ENCODE assay signal across 10 cellular contexts in the genomic region with DNA sequence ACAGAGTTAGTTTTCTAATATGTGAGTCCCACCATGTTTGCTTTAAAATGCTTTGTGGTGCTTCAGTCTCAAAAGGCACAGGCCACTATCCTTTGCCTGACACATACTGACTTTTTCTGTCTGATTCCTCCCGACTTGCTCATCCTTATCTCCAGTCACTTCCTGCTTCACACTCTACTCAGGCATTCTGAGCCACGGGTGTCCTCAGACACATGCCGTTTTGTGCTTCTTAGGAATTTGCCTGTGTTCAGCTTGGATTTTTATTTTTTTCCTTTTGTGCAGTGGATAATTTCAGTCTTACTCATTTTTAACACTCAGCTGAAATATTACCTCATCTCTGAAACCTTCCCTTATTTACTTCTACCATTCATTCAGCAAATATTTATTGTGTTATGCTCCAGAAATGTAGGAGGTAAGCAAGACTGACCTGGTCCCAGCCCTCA. TPM values are rescaled to one million over a fixed set of nuclear protein-coding genes. Genes with fewer than 3 reads are reported as not detected.
DNase-seq lines count a peak whose midpoint lies in the region; ATAC-seq and TF ChIP-seq lines count a peak whose summit lies in the region.
"Had no signal": no experiment of that assay in that cellular context is flagged by ENCODE, and none has a peak within 500 bp of the region (broad histone marks: within the 10 kb centered on the region; RNA-seq: fewer than 3 reads in every experiment).

No MANE protein-coding gene starts in this region.

- H3K9me3 Mint-ChIP-seq in natural killer cell = no peaks in the 10 kb centered on the region
- H3K9me3 Mint-ChIP-seq in natural killer cell treated with Interleukin-12 subunit alpha and Interleukin-12 subunit beta and Interleukin-15 and Interleukin-18, amount 100 ng/mL, for 72 hours = no peaks in the 10 kb centered on the region
- H3K9me3 Mint-ChIP-seq in effector memory CD8-positive, alpha-beta T cell = no peaks in the 10 kb centered on the region

- H3K36me3 Mint-ChIP-seq in natural killer cell = no peaks in the 10 kb centered on the region
- H3K36me3 Mint-ChIP-seq in natural killer cell treated with Interleukin-12 subunit alpha and Interleukin-12 subunit beta and Interleukin-15 and Interleukin-18, amount 100 ng/mL, for 72 hours = peaks cover 9% of the 10 kb centered on the region
- peaks cover 20% of the 10 kb centered on the region for H3K36me3 Mint-ChIP-seq in effector memory CD8-positive, alpha-beta T cell (ENCODE audit: insufficient read depth)

- no peaks in the 10 kb centered on the region for H3K27me3 Mint-ChIP-seq in natural killer cell (ENCODE audit: low read depth in 2 of 2)
- no peaks in the 10 kb centered on the region for H3K27me3 Mint-ChIP-seq in natural killer cell treated with Interleukin-12 subunit alpha and Interleukin-12 subunit beta and Interleukin-15 and Interleukin-18, amount 100 ng/mL, for 72 hours
- H3K27me3 Mint-ChIP-seq in effector memory CD8-positive, alpha-beta T cell = no peaks in the 10 kb centered on the region
- H3K27me3 Mint-ChIP-seq: activated naive CD8-positive, alpha-beta T cell had no signal

- TF ChIP-seq POLR2A in body of pancreas (IDR thresholded peaks at IDR 0.05) = no peak

- H3K36me3 ChIP-seq in body of pancreas (replicated peaks in 1 of 2; ENCODE audit: insufficient read depth in 1 of 2, low read depth in 2 of 2) = no peaks in the 10 kb centered on the region
- H3K36me3 ChIP-seq in aorta (ENCODE audit: control insufficient read depth in 1 of 2, insufficient read depth in 2 of 2, low read length in 1 of 2) = no peaks in the 10 kb centered on the region
- H3K36me3 ChIP-seq: prostate gland had no signal

- H3K9me3 ChIP-seq in body of pancreas = no peaks in the 10 kb centered on the region
- H3K9me3 ChIP-seq in aorta (ENCODE audit: control insufficient read depth, low read length) = no peaks in the 10 kb centered on the region
- H3K9me3 ChIP-seq: prostate gland had no signal

- 75 to 77% methylated on average over 3 of the region's 3 CpGs for WGBS in body of pancreas, 2 donors
- 2 to 4% methylated on average over 3 of the region's 3 CpGs for WGBS in aorta, 2 donors

- intact Hi-C loops in natural killer cell (cut with micrococcal nuclease) (no loop called here), body of pancreas (cut with DNase I) (no loop called here), aorta (cut with DNase I) (loop anchor here (5.0 to 10.0 kb wide), 2 partner anchors 41 to 49 kb away; no protein-coding TSS in a partner anchor)

- DNase-seq in natural killer cell (no peak), body of pancreas (no peak), iris pigment epithelial cell (ENCODE audit: low read depth) (peak; percentile 96), aorta (no peak), mesenteric fat pad (ENCODE audit: low spot score) (no peak)
- no peak for DNase-seq in natural killer cell treated with Interleukin-12 subunit alpha and Interleukin-12 subunit beta and Interleukin-15 and Interleukin-18, amount 100 ng/mL, for 72 hours (ENCODE audit: low spot score)
- no peak for DNase-seq in effector memory CD8-positive, alpha-beta T cell

- H3K4me3 Mint-ChIP-seq in natural killer cell = no peak overlapping the region
- H3K4me3 Mint-ChIP-seq in natural killer cell treated with Interleukin-12 subunit alpha and Interleukin-12 subunit beta and Interleukin-15 and Interleukin-18, amount 100 ng/mL, for 72 hours = no peak overlapping the region
- no peak overlapping the region for H3K4me3 Mint-ChIP-seq in effector memory CD8-positive, alpha-beta T cell
- H3K4me3 Mint-ChIP-seq: activated naive CD8-positive, alpha-beta T cell had no signal

- H3K4me3 ChIP-seq in body of pancreas (no peak overlapping the region), aorta (ENCODE audit: low read length in 2 of 2) (no peak overlapping the region)
- H3K4me3 ChIP-seq: prostate gland had no signal

- H3K27ac ChIP-seq in body of pancreas = peak overlapping the region in 2 of 4 donors; percentile 14 to 53
- H3K27ac ChIP-seq in aorta (ENCODE audit: low read depth in 1 of 2, low read length in 2 of 2) = peak overlapping the region; percentile 21 to 68
- H3K27ac ChIP-seq: prostate gland had no signal

- H3K4me1 Mint-ChIP-seq in natural killer cell = peaks cover 50 to 71% of the 10 kb centered on the region in 2 donors
- H3K4me1 Mint-ChIP-seq in natural killer cell treated with Interleukin-12 subunit alpha and Interleukin-12 subunit beta and Interleukin-15 and Interleukin-18, amount 100 ng/mL, for 72 hours (ENCODE audit: low read depth in 2 of 2) = peaks cover 38 to 41% of the 10 kb centered on the region in 2 donors
- peaks cover 18 to 55% of the 10 kb centered on the region in 2 donors for H3K4me1 Mint-ChIP-seq in effector memory CD8-positive, alpha-beta T cell (ENCODE audit: low read depth in 2 of 2)

- no peaks in the 10 kb centered on the region for H3K27me3 ChIP-seq in body of pancreas
- no peaks in the 10 kb centered on the region for H3K27me3 ChIP-seq in aorta (ENCODE audit: control insufficient read depth in 1 of 2, insufficient read depth in 2 of 2, low read length in 1 of 2)

- ATAC-seq in natural killer cell (no peak), body of pancreas (peak; percentile 42), aorta (ENCODE audit: low FRiP score) (no peak), HG02970 (IDR thresholded peaks at IDR 0.05; ENCODE audit: low FRiP score, unreplicated experiment) (no peak)
- no peak for ATAC-seq in natural killer cell treated with Interleukin-12 subunit alpha and Interleukin-12 subunit beta and Interleukin-15 and Interleukin-18, amount 100 ng/mL, for 72 hours
- no peak for ATAC-seq in effector memory CD8-positive, alpha-beta T cell (replicated peaks)

- TF ChIP-seq CTCF in natural killer cell (IDR thresholded peaks at IDR 0.05) = no peak
- TF ChIP-seq CTCF in body of pancreas (IDR thresholded peaks at IDR 0.05) = no peak

- peak overlapping the region; percentile 11 to 41 for H3K27ac Mint-ChIP-seq in natural killer cell
- no peak overlapping the region for H3K27ac Mint-ChIP-seq in natural killer cell treated with Interleukin-12 subunit alpha and Interleukin-12 subunit beta and Interleukin-15 and Interleukin-18, amount 100 ng/mL, for 72 hours
- H3K27ac Mint-ChIP-seq in effector memory CD8-positive, alpha-beta T cell = no peak overlapping the region
- H3K27ac Mint-ChIP-seq: activated naive CD8-positive, alpha-beta T cell had no signal

- H3K4me1 ChIP-seq in body of pancreas (peaks cover 39% of the 10 kb centered on the region), aorta (ENCODE audit: control insufficient read depth in 1 of 2, insufficient read depth in 2 of 2, low read length in 2 of 2) (peaks cover 5 to 6% of the 10 kb centered on the region in 2 donors)
- H3K4me1 ChIP-seq: prostate gland had no signal

RNA-seq across cellular contexts. Expression of a gene that starts 54.1 kb away (rescaled TPM):
- total RNA-seq in natural killer cell (10 to 100 TPM; 44.9 to 54.2 (median 50.7) TPM), body of pancreas (10 to 100 TPM; 43.8 to 61.7 TPM), aorta (10 to 100 TPM; 57.7 to 69.7 TPM), mesenteric fat pad (32.8 TPM)
- 10 to 100 TPM; 37.9 to 38.7 TPM for total RNA-seq in natural killer cell treated with Interleukin-12 subunit alpha and Interleukin-12 subunit beta and Interleukin-15 and Interleukin-18, amount 100 ng/mL, for 72 hours
- 10 to 100 TPM; 14.5 to 23.5 TPM for polyA plus RNA-seq in aorta

Comparison
In these comparisons a context has a peak if more than half of its experiments do, and no peak if none do; other contexts are left out.
1. H3K27ac Mint-ChIP-seq: peak in natural killer cell (2 of 2); none in natural killer cell treated with Interleukin-12 subunit alpha and Interleukin-12 subunit beta and Interleukin-15 and Interleukin-18, amount 100 ng/mL, for 72 hours (0 of 2) and effector memory CD8-positive, alpha-beta T cell (0 of 2).
2. intact Hi-C loops: an anchor here in aorta (5.0 to 10.0 kb wide); none called in natural killer cell and body of pancreas.